15 cellular contexts compared by ENCODE assay signal in the genomic region with DNA sequence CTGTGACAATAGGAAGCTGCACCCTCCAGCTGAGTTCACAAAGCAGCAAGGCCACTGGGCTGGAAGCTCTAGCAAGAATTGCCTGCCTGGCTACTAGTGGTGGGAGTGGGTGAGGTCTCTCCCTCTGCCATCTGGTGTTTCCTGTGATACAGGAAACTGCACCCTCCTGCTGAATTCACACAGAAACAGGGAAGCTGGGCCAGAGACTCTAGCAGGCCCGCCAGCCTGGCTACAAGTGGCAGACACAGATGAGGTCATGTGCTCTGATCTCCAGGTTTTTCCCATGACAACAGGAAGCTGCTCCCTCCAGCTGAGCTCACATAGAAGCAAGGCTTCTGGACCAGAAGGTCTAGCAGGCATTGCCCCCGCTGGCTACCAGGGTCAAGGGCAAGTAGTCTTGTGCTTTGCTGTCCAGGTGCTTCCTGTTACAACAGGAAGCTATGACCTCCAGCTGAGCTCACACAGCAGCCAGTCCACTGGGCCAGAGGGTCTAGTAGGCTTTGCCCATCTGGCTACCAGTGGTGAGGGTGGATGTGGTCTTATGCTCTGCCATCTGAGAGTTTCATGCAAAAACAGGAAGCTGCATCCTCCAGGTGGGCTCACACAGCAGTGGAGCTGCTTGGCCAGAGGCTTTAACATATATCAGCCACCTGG. TPM values are rescaled to one million over a fixed set of nuclear protein-coding genes. Genes with fewer than 3 reads are reported as not detected.
DNase-seq lines count a peak whose midpoint lies in the region; ATAC-seq and TF ChIP-seq lines count a peak whose summit lies in the region.
"Had no signal": no experiment of that assay in that cellular context is flagged by ENCODE, and none has a peak within 500 bp of the region (broad histone marks: within the 10 kb centered on the region; RNA-seq: fewer than 3 reads in every experiment).

No MANE protein-coding gene starts in this region.

- no peak overlapping the region for H2AFZ ChIP-seq in osteoblast (ENCODE audit: low read length)
- H2AFZ ChIP-seq: parathyroid adenoma had no signal

- H3K4me1 ChIP-seq in DOHH2 (ENCODE audit: control insufficient read depth, low read length): peaks cover 21% of the 10 kb centered on the region
- no peaks in the 10 kb centered on the region for H3K4me1 ChIP-seq in naive thymus-derived CD4-positive, alpha-beta T cell (ENCODE audit: control insufficient read depth in 2 of 2, insufficient read depth in 2 of 2, low read length in 2 of 2)
- no peaks in the 10 kb centered on the region for H3K4me1 ChIP-seq in osteoblast (ENCODE audit: insufficient read depth, low read length)
- H3K4me1 ChIP-seq: parathyroid adenoma had no signal

- DNase-seq in activated B cell treated with CpG ODN at 0.5 μM for 24 hours (no peak), T-helper 9 cell (no peak), osteoblast (ENCODE audit: insufficient read length, low spot score, missing footprints) (no peak)
- no peak for DNase-seq in naive thymus-derived CD4-positive, alpha-beta T cell
- no peak for DNase-seq in activated CD8-positive, alpha-beta memory T cell treated with anti-CD3 and anti-CD28 coated beads, Interleukin-2, amount 50 U/mL, for 4 hours
- DNase-seq: activated CD4-positive, alpha-beta T cell treated with anti-CD3 and anti-CD28 coated beads for 36 hours; activated effector memory CD4-positive, alpha-beta T cell treated with Interleukin-2 at 50 U/mL for 16 hours; mesenchymal stem cell; stimulated activated CD4-positive, alpha-beta T cell treated with anti-CD3 and anti-CD28 coated beads, Interleukin-2, amount 100 ng/mL, for 24 hours; stimulated activated naive CD8-positive, alpha-beta T cell treated with anti-CD3 and anti-CD28 coated beads, Interleukin-15, Interleukin-2, amounts not matched to agents 100 U/mL and 50 U/mL, for 24 hours had no signal

- H4K20me1 ChIP-seq in DOHH2 (ENCODE audit: control insufficient read depth, insufficient read depth, low read depth, low read length) (no peaks in the 10 kb centered on the region), osteoblast (ENCODE audit: insufficient read depth, low read length) (no peaks in the 10 kb centered on the region)

- H3K36me3 ChIP-seq in DOHH2 (ENCODE audit: control insufficient read depth, low read length) (no peaks in the 10 kb centered on the region), osteoblast (ENCODE audit: insufficient read depth, low read length) (no peaks in the 10 kb centered on the region)
- H3K36me3 ChIP-seq in naive thymus-derived CD4-positive, alpha-beta T cell (ENCODE audit: control insufficient read depth in 2 of 3, insufficient read depth in 3 of 3, low read length in 3 of 3): no peaks in the 10 kb centered on the region

- ATAC-seq in HG03159 (IDR thresholded peaks at IDR 0.05; ENCODE audit: unreplicated experiment) (peak; percentile 62), activated B cell treated with CpG ODN at 0.5 μM for 24 hours (ENCODE audit: low read depth) (peak; percentile 78), HG03025 (IDR thresholded peaks at IDR 0.05; ENCODE audit: low FRiP score, unreplicated experiment) (no peak)
- peak; percentile 26 for ATAC-seq in naive thymus-derived CD4-positive, alpha-beta T cell
- ATAC-seq: activated CD4-positive, alpha-beta T cell treated with anti-CD3 and anti-CD28 coated beads for 36 hours; stimulated activated naive CD8-positive, alpha-beta T cell treated with anti-CD3 and anti-CD28 coated beads, Interleukin-15, Interleukin-2, amounts not matched to agents 100 U/mL and 50 U/mL, for 24 hours had no signal

- intact Hi-C loops in activated B cell treated with CpG ODN at 0.5 μM for 24 hours (cut with micrococcal nuclease): no loop called here
- intact Hi-C loops in naive thymus-derived CD4-positive, alpha-beta T cell (cut with micrococcal nuclease): no loop called here

- no peaks in the 10 kb centered on the region for H3K9me3 ChIP-seq in DOHH2 (ENCODE audit: control insufficient read depth, insufficient read depth, low read length)
- no peaks in the 10 kb centered on the region for H3K9me3 ChIP-seq in naive thymus-derived CD4-positive, alpha-beta T cell (ENCODE audit: control insufficient read depth in 2 of 3, low read length in 3 of 3)
- no peaks in the 10 kb centered on the region for H3K9me3 ChIP-seq in osteoblast (ENCODE audit: low read depth, low read length)

- H3K9me3 Mint-ChIP-seq in activated B cell treated with CpG ODN at 0.5 μM for 24 hours: peaks cover 7% of the 10 kb centered on the region
- peaks cover 3 to 28% (median 11%) of the 10 kb centered on the region in 11 donors for H3K9me3 Mint-ChIP-seq in naive thymus-derived CD4-positive, alpha-beta T cell

- no peaks in the 10 kb centered on the region for H3K9me2 ChIP-seq in DOHH2 (replicated peaks; ENCODE audit: control insufficient read depth, low read length)

- no peaks in the 10 kb centered on the region for H3F3A ChIP-seq in DOHH2 (ENCODE audit: control insufficient read depth, insufficient read depth)

- no peaks in the 10 kb centered on the region for H3K36me3 Mint-ChIP-seq in activated B cell treated with CpG ODN at 0.5 μM for 24 hours (ENCODE audit: low read depth)
- H3K36me3 Mint-ChIP-seq in naive thymus-derived CD4-positive, alpha-beta T cell: peaks cover 0 to 5% (median 0%) of the 10 kb centered on the region in 5 donors

- H3K4me2 ChIP-seq in DOHH2 (ENCODE audit: low read length) (peak overlapping the region; percentile 41), osteoblast (ENCODE audit: insufficient read depth, low read length) (no peak overlapping the region)

- TF ChIP-seq CTCF in DOHH2 (IDR thresholded peaks at IDR 0.05; ENCODE audit: low read depth, low read length, poor library complexity, severe bottlenecking) (no peak), activated B cell treated with CpG ODN at 0.5 μM for 24 hours (IDR thresholded peaks at IDR 0.05) (no peak), osteoblast (IDR thresholded peaks at IDR 0.05; ENCODE audit: extremely low read depth, low read depth, low read length) (no peak)

- H3K27me3 Mint-ChIP-seq in activated B cell treated with CpG ODN at 0.5 μM for 24 hours: no peaks in the 10 kb centered on the region
- H3K27me3 Mint-ChIP-seq in naive thymus-derived CD4-positive, alpha-beta T cell: peaks cover 0 to 6% (median 0%) of the 10 kb centered on the region in 5 donors
- H3K27me3 Mint-ChIP-seq: activated CD4-positive, alpha-beta T cell treated with anti-CD3 and anti-CD28 coated beads for 36 hours had no signal

- H3K27me3 ChIP-seq in DOHH2 (ENCODE audit: control insufficient read depth, low read length) (no peaks in the 10 kb centered on the region), osteoblast (ENCODE audit: insufficient read depth, low read length) (no peaks in the 10 kb centered on the region)
- H3K27me3 ChIP-seq in naive thymus-derived CD4-positive, alpha-beta T cell (ENCODE audit: control insufficient read depth in 2 of 2, insufficient read depth in 2 of 2, low read length in 2 of 2): no peaks in the 10 kb centered on the region

- H3K4me3 Mint-ChIP-seq in activated B cell treated with CpG ODN at 0.5 μM for 24 hours: no peak overlapping the region
- H3K4me3 Mint-ChIP-seq in naive thymus-derived CD4-positive, alpha-beta T cell: no peak overlapping the region
- H3K4me3 Mint-ChIP-seq: activated CD4-positive, alpha-beta T cell treated with anti-CD3 and anti-CD28 coated beads for 36 hours had no signal

- H3K4me3 ChIP-seq in DOHH2 (ENCODE audit: low read length) (peak overlapping the region; percentile 22; the same call in 1 of the 2 replicates), osteoblast (ENCODE audit: insufficient read depth, low read length) (no peak overlapping the region)
- H3K4me3 ChIP-seq in naive thymus-derived CD4-positive, alpha-beta T cell (ENCODE audit: low read length): no peak overlapping the region
- H3K4me3 ChIP-seq: SK-N-MC had no signal

- H3K79me2 ChIP-seq in DOHH2 (ENCODE audit: control insufficient read depth, low read length): no peaks in the 10 kb centered on the region
- H3K79me2 ChIP-seq in osteoblast (ENCODE audit: insufficient read depth, low read length): no peaks in the 10 kb centered on the region
- H3K79me2 ChIP-seq: parathyroid adenoma had no signal

- CTCF ChIA-PET in activated B cell treated with CpG ODN at 0.5 μM for 24 hours (lab: Charles Lee): no interaction called here
- CTCF ChIA-PET in naive thymus-derived CD4-positive, alpha-beta T cell (lab: Charles Lee): no interaction called here

- H3K27ac ChIP-seq in DOHH2 (ENCODE audit: low read depth, low read length) (peak overlapping the region; percentile 67), osteoblast (ENCODE audit: low read depth, low read length) (no peak overlapping the region)
- H3K27ac ChIP-seq in naive thymus-derived CD4-positive, alpha-beta T cell (ENCODE audit: low read depth, low read length): no peak overlapping the region
- H3K27ac ChIP-seq: parathyroid adenoma, SK-N-MC had no signal

- H3K27ac Mint-ChIP-seq in activated B cell treated with CpG ODN at 0.5 μM for 24 hours: peak overlapping the region; percentile 61
- H3K27ac Mint-ChIP-seq in naive thymus-derived CD4-positive, alpha-beta T cell: no peak overlapping the region
- H3K27ac Mint-ChIP-seq: activated CD4-positive, alpha-beta T cell treated with anti-CD3 and anti-CD28 coated beads for 36 hours had no signal

- POLR2A ChIA-PET in activated B cell treated with CpG ODN at 0.5 μM for 24 hours (lab: Charles Lee): no interaction called here
- POLR2A ChIA-PET in naive thymus-derived CD4-positive, alpha-beta T cell (lab: Charles Lee): no interaction called here

- peaks cover 23% of the 10 kb centered on the region for H3K4me1 Mint-ChIP-seq in activated B cell treated with CpG ODN at 0.5 μM for 24 hours
- H3K4me1 Mint-ChIP-seq in naive thymus-derived CD4-positive, alpha-beta T cell: peaks cover 0 to 4% (median 0%) of the 10 kb centered on the region in 7 donors
- H3K4me1 Mint-ChIP-seq: activated CD4-positive, alpha-beta T cell treated with anti-CD3 and anti-CD28 coated beads for 36 hours had no signal

RNA-seq across cellular contexts. Expression of gene ZXDA, which starts 41.5 kb away (rescaled TPM):
- total RNA-seq in activated B cell treated with CpG ODN at 0.5 μM for 24 hours (9.2 and 9.8 TPM in 2 replicates), osteoblast (6.2 and 7.6 TPM in 2 replicates)
- 10 to 100 TPM in 4 of 5 experiments, 1 to 10 TPM in 1; 5.4 to 13.2 (median 10.5) TPM for total RNA-seq in naive thymus-derived CD4-positive, alpha-beta T cell
- 1 to 10 TPM; 3.0 TPM for polyA plus RNA-seq in naive thymus-derived CD4-positive, alpha-beta T cell
